Comparison of ENCODE assay signal across 1 cellular context in the genomic region with DNA sequence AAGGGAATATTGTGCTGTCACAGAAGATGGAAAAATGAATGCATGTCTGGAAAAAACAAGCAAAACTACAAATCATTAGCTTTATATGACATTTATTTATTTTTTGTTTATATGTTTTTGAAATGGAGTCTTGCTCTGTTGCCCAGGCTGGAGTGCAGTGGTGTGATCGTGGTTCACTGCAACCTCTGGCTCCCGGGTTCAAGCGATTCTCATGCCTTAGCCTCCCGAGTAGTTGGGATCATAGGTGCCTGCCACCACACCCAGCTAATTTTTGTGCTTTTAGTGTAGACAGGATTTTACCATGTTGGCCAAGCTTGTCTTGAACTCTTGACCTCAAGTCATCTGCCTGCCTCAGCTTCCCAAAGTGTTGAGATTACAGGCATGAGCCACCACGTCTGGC.
TF ChIP-seq lines count a peak whose summit lies in the region.

No MANE protein-coding gene starts in this region.

TF ChIP-seq in K562, 482 proteins besides CTCF, POLR2A, EP300 and RAD21:
- TF ChIP-seq ARID2 (IDR thresholded peaks at IDR 0.05) (no peak), ZNF668 (CRISPR knock-in tag; IDR thresholded peaks at IDR 0.05) (no peak), ZKSCAN8 (CRISPR knock-in tag; IDR thresholded peaks at IDR 0.05) (no peak), ARNT (IDR thresholded peaks at IDR 0.05) (no peak), CBX2 (IDR thresholded peaks at IDR 0.05; ENCODE audit: insufficient read depth, low read length, poor library complexity, severe bottlenecking) (no peak), CTBP1 (IDR thresholded peaks at IDR 0.05; ENCODE audit: borderline replicate concordance) (no peak), ZNF586 (CRISPR knock-in tag; conservative IDR thresholded peaks at IDR 0.05) (no peak), THRAP3 (IDR thresholded peaks at IDR 0.05; ENCODE audit: borderline replicate concordance) (no peak), ELF1 (tag; IDR thresholded peaks at IDR 0.05) (no peak), GABPB2 (CRISPR knock-in tag; conservative IDR thresholded peaks at IDR 0.05) (no peak), MED1 (CRISPR knock-in tag; IDR thresholded peaks at IDR 0.05; ENCODE audit: borderline replicate concordance) (no peak), HDAC3 (IDR thresholded peaks at IDR 0.05; ENCODE audit: borderline replicate concordance, partially characterized antibody) (no peak), ZNF165 (CRISPR knock-in tag; IDR thresholded peaks at IDR 0.05; ENCODE audit: borderline replicate concordance) (no peak), ZNF780A (CRISPR knock-in tag; IDR thresholded peaks at IDR 0.05) (no peak)
